1 cellular context compared by ENCODE assay signal in the genomic region with DNA sequence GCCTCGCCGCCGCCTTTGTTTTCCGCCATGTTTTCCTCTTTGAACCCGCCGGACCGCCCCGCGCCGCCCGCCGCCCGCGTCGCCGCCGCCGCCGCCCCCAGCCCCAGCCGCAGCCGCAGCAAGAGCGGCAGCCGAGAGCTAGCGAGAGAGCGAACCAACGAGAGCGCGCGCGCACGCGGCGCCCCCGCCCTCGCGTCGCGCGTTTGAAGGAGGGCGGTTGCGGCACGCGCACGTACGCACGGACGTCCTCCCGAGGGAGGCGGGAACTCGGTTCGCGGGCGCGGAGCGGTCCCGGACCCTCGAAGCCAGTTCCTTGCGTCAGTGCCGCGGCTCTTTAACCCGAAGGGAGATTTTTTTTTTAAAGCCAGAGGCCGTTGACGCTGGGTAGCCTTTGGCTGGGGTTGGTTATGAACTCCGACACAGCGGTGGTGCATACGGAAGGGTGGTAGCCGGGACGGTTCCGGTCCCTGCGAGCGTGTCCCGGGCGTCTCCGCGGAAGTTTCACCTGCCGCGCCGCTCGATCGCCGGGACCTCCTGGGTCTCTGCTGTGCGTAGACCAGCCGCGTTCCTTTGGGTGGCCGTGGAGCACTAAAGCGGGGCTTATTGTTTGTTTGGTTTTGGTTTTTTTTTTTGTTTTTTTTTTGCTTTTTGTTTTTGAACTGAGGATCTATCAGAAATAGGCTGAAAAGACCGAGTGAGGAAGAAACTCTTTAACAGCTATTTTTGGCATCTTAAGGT.
TF ChIP-seq lines count a peak whose summit lies in the region.

TSS of gene TRIM33 (minus strand) at position 156 of the 738 bp plus-strand sequence. CDS start at position 29, 127 bp downstream.

TF ChIP-seq in HepG2, 621 proteins besides CTCF, POLR2A, EP300 and RAD21 (continued from another document and continues in another):
- TF ChIP-seq FIP1L1 (IDR thresholded peaks at IDR 0.05; ENCODE audit: borderline replicate concordance, insufficient read depth, low read depth, low read length) (no peak), ZNF543 (CRISPR knock-in tag; IDR thresholded peaks at IDR 0.05) (0 out of 2 replicates have a peak, but pooled peaks have one; percentile 1), XRCC5 (optimal IDR thresholded peaks at IDR 0.05; ENCODE audit: low read length) (no peak), ZNF616 (CRISPR knock-in tag; IDR thresholded peaks at IDR 0.05; ENCODE audit: low read depth) (peak; percentile 79), SIX4 (CRISPR knock-in tag; IDR thresholded peaks at IDR 0.05) (peak; percentile 55; the same call in 1 of the 2 replicates), JUND (CRISPR knock-in tag; IDR thresholded peaks at IDR 0.05) (no peak), CREB1 (IDR thresholded peaks at IDR 0.05) (peak; percentile 63), CREB1 (CRISPR knock-in tag; IDR thresholded peaks at IDR 0.05) (no peak), ZFY (CRISPR knock-in tag; IDR thresholded peaks at IDR 0.05) (no peak), RFXAP (CRISPR knock-in tag; IDR thresholded peaks at IDR 0.05; ENCODE audit: borderline replicate concordance) (no peak), IKZF5 (CRISPR knock-in tag; IDR thresholded peaks at IDR 0.05) (peak; percentile 83; the same call in 1 of the 2 replicates), ZSCAN12 (CRISPR knock-in tag; IDR thresholded peaks at IDR 0.05) (no peak; the same call in 1 of the 2 replicates), ZBTB7A (CRISPR knock-in tag; IDR thresholded peaks at IDR 0.05) (no peak), YEATS2 (CRISPR knock-in tag; IDR thresholded peaks at IDR 0.05; ENCODE audit: borderline replicate concordance) (peak; percentile 81), ZNF572 (CRISPR knock-in tag; IDR thresholded peaks at IDR 0.05) (peak; percentile 58; the same call in 1 of the 2 replicates), SP5 (CRISPR knock-in tag; IDR thresholded peaks at IDR 0.05; ENCODE audit: borderline replicate concordance, low read depth) (peak; percentile 82), ZNF512 (CRISPR knock-in tag; IDR thresholded peaks at IDR 0.05) (0 out of 2 replicates have a peak, but pooled peaks have one; percentile 37), PHF5A (CRISPR knock-in tag; IDR thresholded peaks at IDR 0.05; ENCODE audit: low read depth, unreplicated experiment) (no peak), KIAA2018 (CRISPR knock-in tag; IDR thresholded peaks at IDR 0.05; ENCODE audit: borderline replicate concordance) (no peak), PRPF4 (IDR thresholded peaks at IDR 0.05; ENCODE audit: low read depth, low read length, poor library complexity, severe bottlenecking) (no peak), SMC3 (IDR thresholded peaks at IDR 0.05; ENCODE audit: low read length) (no peak), ZNF780A (CRISPR knock-in tag; IDR thresholded peaks at IDR 0.05) (no peak), SSRP1 (CRISPR knock-in tag; IDR thresholded peaks at IDR 0.05) (no peak), KLF9 (CRISPR knock-in tag; IDR thresholded peaks at IDR 0.05; ENCODE audit: low read depth) (no peak), ZNF432 (CRISPR knock-in tag; IDR thresholded peaks at IDR 0.05; ENCODE audit: borderline replicate concordance) (0 out of 2 replicates have a peak, but pooled peaks have one; percentile 45), ZNF451 (CRISPR knock-in tag; IDR thresholded peaks at IDR 0.05) (peak; percentile 87; the same call in 1 of the 2 replicates)
- TF ChIP-seq, protein P1, sequence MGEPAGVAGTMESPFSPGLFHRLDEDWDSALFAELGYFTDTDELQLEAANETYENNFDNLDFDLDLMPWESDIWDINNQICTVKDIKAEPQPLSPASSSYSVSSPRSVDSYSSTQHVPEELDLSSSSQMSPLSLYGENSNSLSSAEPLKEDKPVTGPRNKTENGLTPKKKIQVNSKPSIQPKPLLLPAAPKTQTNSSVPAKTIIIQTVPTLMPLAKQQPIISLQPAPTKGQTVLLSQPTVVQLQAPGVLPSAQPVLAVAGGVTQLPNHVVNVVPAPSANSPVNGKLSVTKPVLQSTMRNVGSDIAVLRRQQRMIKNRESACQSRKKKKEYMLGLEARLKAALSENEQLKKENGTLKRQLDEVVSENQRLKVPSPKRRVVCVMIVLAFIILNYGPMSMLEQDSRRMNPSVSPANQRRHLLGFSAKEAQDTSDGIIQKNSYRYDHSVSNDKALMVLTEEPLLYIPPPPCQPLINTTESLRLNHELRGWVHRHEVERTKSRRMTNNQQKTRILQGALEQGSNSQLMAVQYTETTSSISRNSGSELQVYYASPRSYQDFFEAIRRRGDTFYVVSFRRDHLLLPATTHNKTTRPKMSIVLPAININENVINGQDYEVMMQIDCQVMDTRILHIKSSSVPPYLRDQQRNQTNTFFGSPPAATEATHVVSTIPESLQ (CRISPR knock-in tag; conservative IDR thresholded peaks at IDR 0.05) = no peak
- TF ChIP-seq, protein P2, sequence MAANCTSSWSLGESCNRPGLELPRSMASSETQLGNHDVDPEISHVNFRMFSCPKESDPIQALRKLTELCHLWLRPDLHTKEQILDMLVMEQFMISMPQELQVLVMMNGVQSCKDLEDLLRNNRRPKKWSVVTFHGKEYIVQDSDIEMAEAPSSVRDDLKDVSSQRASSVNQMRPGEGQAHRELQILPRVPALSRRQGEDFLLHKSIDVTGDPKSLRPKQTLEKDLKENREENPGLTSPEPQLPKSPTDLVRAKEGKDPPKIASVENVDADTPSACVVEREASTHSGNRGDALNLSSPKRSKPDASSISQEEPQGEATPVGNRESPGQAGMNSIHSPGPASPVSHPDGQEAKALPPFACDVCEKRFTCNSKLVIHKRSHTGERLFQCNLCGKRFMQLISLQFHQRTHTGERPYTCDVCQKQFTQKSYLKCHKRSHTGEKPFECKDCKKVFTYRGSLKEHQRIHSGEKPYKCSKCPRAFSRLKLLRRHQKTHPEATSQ (CRISPR knock-in tag; IDR thresholded peaks at IDR 0.05; ENCODE audit: borderline replicate concordance) = peak; percentile 82; the same call in 1 of the 2 replicates
- TF ChIP-seq, protein P3, sequence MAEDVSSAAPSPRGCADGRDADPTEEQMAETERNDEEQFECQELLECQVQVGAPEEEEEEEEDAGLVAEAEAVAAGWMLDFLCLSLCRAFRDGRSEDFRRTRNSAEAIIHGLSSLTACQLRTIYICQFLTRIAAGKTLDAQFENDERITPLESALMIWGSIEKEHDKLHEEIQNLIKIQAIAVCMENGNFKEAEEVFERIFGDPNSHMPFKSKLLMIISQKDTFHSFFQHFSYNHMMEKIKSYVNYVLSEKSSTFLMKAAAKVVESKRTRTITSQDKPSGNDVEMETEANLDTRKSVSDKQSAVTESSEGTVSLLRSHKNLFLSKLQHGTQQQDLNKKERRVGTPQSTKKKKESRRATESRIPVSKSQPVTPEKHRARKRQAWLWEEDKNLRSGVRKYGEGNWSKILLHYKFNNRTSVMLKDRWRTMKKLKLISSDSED (CRISPR knock-in tag; IDR thresholded peaks at IDR 0.05) = no peak
- TF ChIP-seq, protein P4, sequence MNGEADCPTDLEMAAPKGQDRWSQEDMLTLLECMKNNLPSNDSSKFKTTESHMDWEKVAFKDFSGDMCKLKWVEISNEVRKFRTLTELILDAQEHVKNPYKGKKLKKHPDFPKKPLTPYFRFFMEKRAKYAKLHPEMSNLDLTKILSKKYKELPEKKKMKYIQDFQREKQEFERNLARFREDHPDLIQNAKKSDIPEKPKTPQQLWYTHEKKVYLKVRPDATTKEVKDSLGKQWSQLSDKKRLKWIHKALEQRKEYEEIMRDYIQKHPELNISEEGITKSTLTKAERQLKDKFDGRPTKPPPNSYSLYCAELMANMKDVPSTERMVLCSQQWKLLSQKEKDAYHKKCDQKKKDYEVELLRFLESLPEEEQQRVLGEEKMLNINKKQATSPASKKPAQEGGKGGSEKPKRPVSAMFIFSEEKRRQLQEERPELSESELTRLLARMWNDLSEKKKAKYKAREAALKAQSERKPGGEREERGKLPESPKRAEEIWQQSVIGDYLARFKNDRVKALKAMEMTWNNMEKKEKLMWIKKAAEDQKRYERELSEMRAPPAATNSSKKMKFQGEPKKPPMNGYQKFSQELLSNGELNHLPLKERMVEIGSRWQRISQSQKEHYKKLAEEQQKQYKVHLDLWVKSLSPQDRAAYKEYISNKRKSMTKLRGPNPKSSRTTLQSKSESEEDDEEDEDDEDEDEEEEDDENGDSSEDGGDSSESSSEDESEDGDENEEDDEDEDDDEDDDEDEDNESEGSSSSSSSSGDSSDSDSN (CRISPR knock-in tag; IDR thresholded peaks at IDR 0.05) = peak; percentile 40
- TF ChIP-seq, protein P5, sequence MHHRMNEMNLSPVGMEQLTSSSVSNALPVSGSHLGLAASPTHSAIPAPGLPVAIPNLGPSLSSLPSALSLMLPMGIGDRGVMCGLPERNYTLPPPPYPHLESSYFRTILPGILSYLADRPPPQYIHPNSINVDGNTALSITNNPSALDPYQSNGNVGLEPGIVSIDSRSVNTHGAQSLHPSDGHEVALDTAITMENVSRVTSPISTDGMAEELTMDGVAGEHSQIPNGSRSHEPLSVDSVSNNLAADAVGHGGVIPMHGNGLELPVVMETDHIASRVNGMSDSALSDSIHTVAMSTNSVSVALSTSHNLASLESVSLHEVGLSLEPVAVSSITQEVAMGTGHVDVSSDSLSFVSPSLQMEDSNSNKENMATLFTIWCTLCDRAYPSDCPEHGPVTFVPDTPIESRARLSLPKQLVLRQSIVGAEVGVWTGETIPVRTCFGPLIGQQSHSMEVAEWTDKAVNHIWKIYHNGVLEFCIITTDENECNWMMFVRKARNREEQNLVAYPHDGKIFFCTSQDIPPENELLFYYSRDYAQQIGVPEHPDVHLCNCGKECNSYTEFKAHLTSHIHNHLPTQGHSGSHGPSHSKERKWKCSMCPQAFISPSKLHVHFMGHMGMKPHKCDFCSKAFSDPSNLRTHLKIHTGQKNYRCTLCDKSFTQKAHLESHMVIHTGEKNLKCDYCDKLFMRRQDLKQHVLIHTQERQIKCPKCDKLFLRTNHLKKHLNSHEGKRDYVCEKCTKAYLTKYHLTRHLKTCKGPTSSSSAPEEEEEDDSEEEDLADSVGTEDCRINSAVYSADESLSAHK (CRISPR knock-in tag; IDR thresholded peaks at IDR 0.05; ENCODE audit: borderline replicate concordance) = no peak
